Comparison of ENCODE assay signal across 36 cellular contexts in the genomic region with DNA sequence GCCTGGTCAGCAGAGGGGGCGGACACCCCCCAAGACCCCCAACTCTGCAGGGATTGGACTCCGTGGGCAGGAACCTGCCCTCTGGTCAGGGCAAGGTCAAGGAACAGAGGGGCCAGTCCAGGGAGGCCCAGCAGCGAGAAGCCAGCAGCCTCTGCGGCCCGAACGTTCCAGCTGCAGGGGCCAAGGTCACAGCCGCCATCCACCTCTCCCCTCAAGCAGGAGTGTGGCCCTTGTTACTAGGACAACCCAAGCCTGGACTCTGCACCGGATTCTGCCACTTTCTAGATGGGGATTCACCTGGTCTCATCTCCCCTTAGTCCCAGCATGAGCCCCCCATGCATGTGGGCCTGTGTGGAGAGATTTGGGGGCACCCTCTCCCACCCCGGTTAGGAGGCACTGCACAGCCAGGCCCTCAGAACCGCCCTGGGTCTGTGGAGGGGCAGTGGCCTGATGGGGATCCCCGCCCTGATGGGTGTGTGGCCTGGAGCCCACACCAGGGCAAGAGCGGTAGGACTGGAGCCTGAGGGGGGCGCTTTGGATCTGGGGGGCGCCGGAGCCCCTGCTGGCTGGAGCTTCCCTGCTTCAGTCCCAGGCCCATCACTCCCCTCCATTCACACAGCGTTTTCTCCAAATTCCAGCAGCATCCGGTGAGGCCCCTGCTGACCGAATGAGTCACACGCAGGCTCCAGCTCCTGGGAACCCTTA. TPM values are rescaled to one million over a fixed set of nuclear protein-coding genes. Genes with fewer than 3 reads are reported as not detected.
"Had no signal": no experiment of that assay in that cellular context is flagged by ENCODE, and none has a peak within 500 bp of the region (broad histone marks: within the 10 kb centered on the region; RNA-seq: fewer than 3 reads in every experiment).

No MANE protein-coding gene starts in this region.

- H3K4me1 ChIP-seq: adrenal gland, ascending aorta, breast epithelium had no signal

- H3K27ac ChIP-seq: ascending aorta, body of pancreas, brain microvascular endothelial cell, breast epithelium, cardiac muscle cell had no signal

- DNase-seq: activated effector memory CD4-positive, alpha-beta T cell treated with anti-CD3 and anti-CD28 coated beads, Interleukin-2, amount 50 U/mL, for 16 hours; activated effector memory CD4-positive, alpha-beta T cell treated with Interleukin-2 at 50 U/mL for 16 hours; activated gamma-delta T cell; activated gamma-delta T cell treated with Interleukin-2 at 50 U/mL for 16 hours; activated naive CD4-positive, alpha-beta T cell; activated naive CD4-positive, alpha-beta T cell treated with anti-CD3 and anti-CD28 coated beads for 36 hours; activated naive CD4-positive, alpha-beta T cell treated with anti-CD3 and anti-CD28 coated beads, Interleukin-2, amount 10 ng/mL, durations not matched to agents 7 days and 5 days; activated naive CD4-positive, alpha-beta T cell treated with anti-CD3 and anti-CD28 coated beads, Interleukin-2, amount 50 U/mL, for 16 hours; activated naive CD4-positive, alpha-beta T cell treated with Interleukin-2 at 50 U/mL for 16 hours; activated naive CD8-positive, alpha-beta T cell treated with anti-CD3 and anti-CD28 coated beads for 36 hours; activated naive CD8-positive, alpha-beta T cell treated with anti-CD3 and anti-CD28 coated beads, Interleukin-2, amount 10 ng/mL, durations not matched to agents 7 days and 5 days; activated naive CD8-positive, alpha-beta T cell treated with anti-CD3 and anti-CD28 coated beads, Interleukin-2, amount 50 U/mL, for 24 hours; activated T-cell treated with anti-CD3 and anti-CD28 coated beads, Interleukin-2, amount 50 U/mL, for 1 hour; activated T-cell treated with anti-CD3 and anti-CD28 coated beads, Interleukin-2, amount 50 U/mL, for 24 hours; activated T-cell treated with anti-CD3 and anti-CD28 coated beads, Interleukin-2, amount 50 U/mL, for 4 hours; activated T-cell treated with anti-CD3 and anti-CD28 coated beads, Interleukin-2, amount 50 U/mL, for 48 hours; activated T-cell treated with anti-CD3 and anti-CD28 coated beads, Interleukin-2, amount 50 U/mL, for 72 hours; adrenal gland; amniotic stem cell; amygdala; anterior cingulate cortex; aorta; body of pancreas; brain microvascular endothelial cell; central memory CD4-positive, alpha-beta T cell; cerebellar nuclear complex had no signal

- H3K36me3 ChIP-seq: adrenal gland, ascending aorta, brain microvascular endothelial cell, breast epithelium, cardiac muscle cell had no signal

- H3K27me3 ChIP-seq: ascending aorta, body of pancreas had no signal

- ATAC-seq: activated naive CD4-positive, alpha-beta T cell treated with anti-CD3 and anti-CD28 coated beads, Interleukin-2, amount 50 U/mL, for 72 hours; activated naive CD8-positive, alpha-beta T cell treated with anti-CD3 and anti-CD28 coated beads, Interleukin-2, amount 50 U/mL, for 24 hours; activated T-cell treated with anti-CD3 and anti-CD28 coated beads, Interleukin-2, amount 50 U/mL, for 4 hours; activated T-cell treated with anti-CD3 and anti-CD28 coated beads, Interleukin-2, amount 50 U/mL, for 72 hours; activated T-helper 17 cell treated with anti-CD3 and anti-CD28 coated beads, Interleukin-2, amount 50 U/mL, for 72 hours; body of pancreas had no signal

- FAIRE-seq: astrocyte, bronchial epithelial cell had no signal

- H3K4me3 ChIP-seq: adrenal gland, ascending aorta, body of pancreas, breast epithelium, cardiac muscle cell had no signal

RNA-seq across cellular contexts. Expression of gene ADGRA1, which starts 18.1 kb away (rescaled TPM):
- total RNA-seq: activated naive CD4-positive, alpha-beta T cell treated with anti-CD3 and anti-CD28 coated beads for 36 hours; activated naive CD4-positive, alpha-beta T cell treated with anti-CD3 and anti-CD28 coated beads, Interleukin-2, amount 50 U/mL, for 72 hours; activated naive CD8-positive, alpha-beta T cell treated with anti-CD3 and anti-CD28 coated beads for 36 hours; activated naive CD8-positive, alpha-beta T cell treated with anti-CD3 and anti-CD28 coated beads, Interleukin-2, amount 10 ng/mL, durations not matched to agents 7 days and 5 days; activated T-cell treated with anti-CD3 and anti-CD28 coated beads, Interleukin-2, amount 50 U/mL, for 4 hours; activated T-cell treated with anti-CD3 and anti-CD28 coated beads, Interleukin-2, amount 50 U/mL, for 72 hours; activated T-helper 1 cell treated with anti-CD3 and anti-CD28 coated beads, Interleukin-12 subunit alpha, Interleukin-12 subunit beta, Interleukin-2, Interleukin-4 antibody, amounts not matched to agents 30 ng/mL and 10 ng/mL and 1 ng/mL, durations not matched to agents 14 hours and 24 hours and 36 hours; activated T-helper 17 cell treated with anti-CD3 and anti-CD28 coated beads, Interleukin-2, amount 50 U/mL, for 72 hours; activated T-helper 2 cell treated with anti-CD3 and anti-CD28 coated beads, Interferon-gamma antibody, Interleukin-2, Interleukin-4, amounts not matched to agents 10 μg/mL and 5 μg/mL and 100 μg/mL, durations not matched to agents 14 hours and 24 hours and 36 hours; aorta; ascending aorta; astrocyte; bronchial epithelial cell; chondrocyte had no signal

RNA-seq across cellular contexts. Expression of gene KNDC1, which starts 54.2 kb away (rescaled TPM):
- total RNA-seq: activated naive CD4-positive, alpha-beta T cell treated with anti-CD3 and anti-CD28 coated beads for 36 hours; activated naive CD8-positive, alpha-beta T cell treated with anti-CD3 and anti-CD28 coated beads for 36 hours had no signal
